ENCODE assay signal across 6 cellular contexts in the genomic region with DNA sequence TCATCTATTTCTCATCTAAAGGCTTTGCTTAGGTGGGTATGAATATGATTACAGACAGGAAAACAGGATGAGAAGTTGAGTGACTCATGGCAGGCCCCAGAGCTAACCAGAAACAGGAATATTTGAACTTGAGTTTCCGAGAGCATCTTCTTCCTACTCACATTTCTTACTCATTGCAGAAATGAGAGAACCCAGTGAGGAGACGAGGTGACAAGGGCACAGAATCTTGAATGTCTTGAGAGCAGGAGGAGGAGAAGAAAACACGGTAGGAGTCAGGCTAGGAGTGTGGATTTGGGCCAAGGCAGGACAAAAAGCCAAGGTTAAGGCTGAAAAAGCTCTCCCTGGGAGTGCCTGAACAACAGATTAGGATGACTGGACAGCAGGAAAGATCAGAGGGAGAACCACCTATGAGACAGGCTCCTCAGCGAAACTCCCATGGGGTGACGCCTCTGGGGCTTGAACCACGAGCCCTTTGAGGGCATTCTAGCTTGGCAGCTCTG. TPM values are rescaled to one million over a fixed set of nuclear protein-coding genes. Genes with fewer than 3 reads are reported as not detected.
DNase-seq lines count a peak whose midpoint lies in the region; ATAC-seq and TF ChIP-seq lines count a peak whose summit lies in the region.

No MANE protein-coding gene starts in this region.

- no peak for TF ChIP-seq POLR2A in testis (IDR thresholded peaks at IDR 0.05)
- no peak for TF ChIP-seq POLR2A in heart left ventricle (IDR thresholded peaks at IDR 0.05)

- no peaks in the 10 kb centered on the region for H3K9me3 ChIP-seq in cardiac muscle cell (ENCODE audit: low read depth)
- no peaks in the 10 kb centered on the region for H3K9me3 ChIP-seq in right cardiac atrium (ENCODE audit: control insufficient read depth, low read length)
- no peaks in the 10 kb centered on the region for H3K9me3 ChIP-seq in testis
- no peaks in the 10 kb centered on the region for H3K9me3 ChIP-seq in heart left ventricle

- ATAC-seq in right cardiac atrium = no peak
- ATAC-seq in heart left ventricle = no peak
- ATAC-seq in HG02763 (IDR thresholded peaks at IDR 0.05; ENCODE audit: unreplicated experiment) = no peak

- peaks cover 2% of the 10 kb centered on the region for H3K36me3 ChIP-seq in cardiac muscle cell
- no peaks in the 10 kb centered on the region for H3K36me3 ChIP-seq in testis (ENCODE audit: low read depth, missing control alignments)
- H3K36me3 ChIP-seq in heart left ventricle = peaks cover 0 to 9% (median 0%) of the 10 kb centered on the region in 9 donors

- no peak overlapping the region for H3K4me3 ChIP-seq in cardiac muscle cell
- no peak overlapping the region for H3K4me3 ChIP-seq in right cardiac atrium (ENCODE audit: low read length)
- H3K4me3 ChIP-seq in testis = no peak overlapping the region
- H3K4me3 ChIP-seq in heart left ventricle = no peak overlapping the region

- intact Hi-C loops in right cardiac atrium (cut with DNase I) (no loop called here), testis (cut with DNase I; ENCODE audit: low total_unique reads) (no loop called here), heart left ventricle (cut with DNase I) (no loop called here)

- H3K27me3 ChIP-seq in cardiac muscle cell (no peaks in the 10 kb centered on the region), right cardiac atrium (ENCODE audit: control insufficient read depth, insufficient read depth) (no peaks in the 10 kb centered on the region), testis (no peaks in the 10 kb centered on the region), heart left ventricle (no peaks in the 10 kb centered on the region)

- peak overlapping the region; percentile 68 for H3K27ac ChIP-seq in cardiac muscle cell
- H3K27ac ChIP-seq in right cardiac atrium (ENCODE audit: low read length) = no peak overlapping the region
- H3K27ac ChIP-seq in testis = peak overlapping the region; percentile 60 to 81
- peak overlapping the region in 1 of 12 donors; percentile 93 for H3K27ac ChIP-seq in heart left ventricle

- DNase-seq in cardiac muscle cell (ENCODE audit: low read depth in 1 of 2, low spot score in 1 of 2) (peak in 1 of 2 donors; percentile 51), right cardiac atrium (no peak), dedifferentiated amniotic fluid mesenchymal stem cell (ENCODE audit: extremely low spot score) (peak; percentile 49), testis (peak; percentile 58), heart left ventricle (no peak)

- H3K4me1 ChIP-seq in cardiac muscle cell (ENCODE audit: low read depth) (peaks cover under 1% of the 10 kb centered on the region), right cardiac atrium (ENCODE audit: control insufficient read depth, insufficient read depth, low read length) (peaks cover 4% of the 10 kb centered on the region), testis (peaks cover 58% of the 10 kb centered on the region), heart left ventricle (peaks cover 0 to 57% (median 19%) of the 10 kb centered on the region in 12 donors)

- 69% methylated on average over 6 of the region's 6 CpGs for WGBS in right cardiac atrium
- WGBS in testis, 2 donors = 41 to 52% methylated on average over 6 of the region's 6 CpGs
- 74 to 82% (median 79%) methylated on average over 6 of the region's 6 CpGs for WGBS in heart left ventricle, 4 donors

- no peak for TF ChIP-seq CTCF in cardiac muscle cell (IDR thresholded peaks at IDR 0.05; ENCODE audit: low read depth, low read length)
- no peak for TF ChIP-seq CTCF in testis (IDR thresholded peaks at IDR 0.05)
- no peak for TF ChIP-seq CTCF in heart left ventricle (IDR thresholded peaks at IDR 0.05)

RNA-seq across cellular contexts. Expression of gene PGAM1, which starts 3.0 kb away (rescaled TPM):
- total RNA-seq in cardiac muscle cell (912 and 1,364 TPM in 2 replicates), right cardiac atrium (100 to 1,000 TPM; 245 to 330 (median 314) TPM), testis (100 to 1,000 TPM; 244 to 279 TPM), heart left ventricle (100 to 1,000 TPM; 204 to 343 (median 250) TPM)
- polyA plus RNA-seq in cardiac muscle cell (1,322 and 1,889 TPM in 2 replicates), right cardiac atrium (204 TPM), testis (ENCODE audit: insufficient read depth, low read depth, low replicate concordance) (238 TPM), heart left ventricle (100 to 1,000 TPM in 1 of 2 donors, 10 to 100 TPM in 1; 41.6 to 436 TPM)

RNA-seq across cellular contexts. Expression of gene RRP12, which starts 21.8 kb away (rescaled TPM):
- total RNA-seq in cardiac muscle cell (14.5 and 16.2 TPM in 2 replicates), right cardiac atrium (10 to 100 TPM; 10.8 to 21.2 (median 14.2) TPM), testis (10 to 100 TPM; 53.5 to 54.6 TPM), heart left ventricle (10 to 100 TPM in 8 of 9 donors, 1 to 10 TPM in 1; 6.0 to 34.1 (median 18.3) TPM)
- polyA plus RNA-seq in cardiac muscle cell (14.8 and 14.9 TPM in 2 replicates), right cardiac atrium (18.4 TPM), testis (ENCODE audit: insufficient read depth, low read depth, low replicate concordance) (38.1 TPM), heart left ventricle (10 to 100 TPM; 32.7 to 61.2 TPM)

RNA-seq across cellular contexts. Expression of gene EXOSC1, which starts 22.8 kb away (rescaled TPM):
- total RNA-seq in cardiac muscle cell (33.6 and 38.3 TPM in 2 replicates), right cardiac atrium (10 to 100 TPM; 19.8 to 22.1 (median 21.1) TPM), testis (10 to 100 TPM; 24.5 to 27.9 TPM), heart left ventricle (10 to 100 TPM; 14.8 to 24.6 (median 16.9) TPM)
- polyA plus RNA-seq in cardiac muscle cell (56.5 and 75.0 TPM in 2 replicates), right cardiac atrium (35.2 TPM), testis (ENCODE audit: insufficient read depth, low read depth, low replicate concordance) (31.4 TPM), heart left ventricle (10 to 100 TPM; 26.0 to 34.5 TPM)

RNA-seq across cellular contexts. Expression of gene ZDHHC16, which starts 23.0 kb away (rescaled TPM):
- total RNA-seq in cardiac muscle cell (30.8 and 43.2 TPM in 2 replicates), right cardiac atrium (10 to 100 TPM; 18.9 to 28.6 (median 23.8) TPM), testis (10 to 100 TPM; 42.8 to 58.0 TPM), heart left ventricle (10 to 100 TPM; 16.2 to 36.8 (median 25.2) TPM)
- polyA plus RNA-seq in cardiac muscle cell (58.4 and 85.5 TPM in 2 replicates), right cardiac atrium (23.4 TPM), testis (ENCODE audit: insufficient read depth, low read depth, low replicate concordance) (40.5 TPM), heart left ventricle (10 to 100 TPM; 21.3 to 59.5 TPM)

Comparison
In these comparisons a context has a peak if more than half of its experiments do, and no peak if none do; other contexts are left out.
1. DNase-seq: peak in dedifferentiated amniotic fluid mesenchymal stem cell (single experiment) and testis (single experiment); none in right cardiac atrium (0 of 3) and heart left ventricle (0 of 5).